ENCODE assay signal across 8 cellular contexts in genomic region chr19:54138777-54139256, GRCh38. TPM values are rescaled to one million over a fixed set of nuclear protein-coding genes. Genes with fewer than 3 reads are reported as not detected.
DNase-seq lines count a peak whose midpoint lies in the region; ATAC-seq and TF ChIP-seq lines count a peak whose summit lies in the region.

No MANE protein-coding gene starts in this region.

- DNase-seq in PC-9, result no peak
- DNase-seq in effector CD8-positive, alpha-beta T cell (lab: John Stamatoyannopoulos, UW), result peak; percentile 17
- no peak for DNase-seq in activated gamma-delta T cell treated with Interleukin-2 at 50 U/mL for 16 hours

- H2AFZ ChIP-seq in PC-9, result no peak overlapping the region
- H2AFZ ChIP-seq in neuron (ENCODE audit: low read depth, low read length), result no peak overlapping the region

- H3K79me2 ChIP-seq in PC-9 (ENCODE audit: low read depth), result peaks cover 58% of the 10 kb centered on the region

- H3K9me3 ChIP-seq in PC-9 (ENCODE audit: insufficient read depth, low read depth) (no peaks in the 10 kb centered on the region), neuron (ENCODE audit: low read length) (no peaks in the 10 kb centered on the region)

- H3K27ac ChIP-seq in C4-2B (peak overlapping the region; percentile 97), PC-9 (no peak overlapping the region)

- H3K4me1 ChIP-seq in PC-9 (replicated peaks; ENCODE audit: insufficient read depth), result peaks cover 26% of the 10 kb centered on the region; the same call in 1 of the 2 replicates
- peaks cover 22% of the 10 kb centered on the region for H3K4me1 ChIP-seq in neuron (ENCODE audit: insufficient read depth, low read length)

- H3K36me3 ChIP-seq in PC-9 (ENCODE audit: low read depth) (peaks cover 23% of the 10 kb centered on the region), neuron (ENCODE audit: insufficient read depth, low read length) (peaks cover 46% of the 10 kb centered on the region)

- H3F3A ChIP-seq in PC-9 (ENCODE audit: insufficient read depth, low read depth), result peaks cover 12% of the 10 kb centered on the region

- TF ChIP-seq CTCF in C4-2B (conservative IDR thresholded peaks at IDR 0.05), result no peak
- TF ChIP-seq CTCF in PC-9 (conservative IDR thresholded peaks at IDR 0.05), result no peak

- H3K9me2 ChIP-seq in PC-9 (ENCODE audit: insufficient read depth), result no peaks in the 10 kb centered on the region

- intact Hi-C loops in PC-9 (cut with micrococcal nuclease; ENCODE audit: unreplicated experiment), result no loop called here

- BruUV-seq in PC-9 (replicated peaks; lab: Mats Ljungman, UMichigan), result TSS peak; percentile 24

- peaks cover 42% of the 10 kb centered on the region for H4K20me1 ChIP-seq in PC-9 (ENCODE audit: insufficient read depth)

- peak overlapping the region; percentile 96 for H3K4me2 ChIP-seq in PC-9

- H3K4me3 ChIP-seq in PC-9 (peak overlapping the region; percentile 83), neuron (ENCODE audit: low read length) (peak overlapping the region; percentile 63)

- CTCF ChIA-PET in PC-9 (lab: Charles Lee), result no interaction called here

- no peaks in the 10 kb centered on the region for H3K27me3 ChIP-seq in PC-9 (ENCODE audit: insufficient read depth, low read depth)
- no peaks in the 10 kb centered on the region for H3K27me3 ChIP-seq in neuron (ENCODE audit: insufficient read depth, low read length)

- ATAC-seq in HG03159 (IDR thresholded peaks at IDR 0.05; ENCODE audit: unreplicated experiment), result no peak
- ATAC-seq in GM21367 (IDR thresholded peaks at IDR 0.05; ENCODE audit: unreplicated experiment), result no peak
- ATAC-seq in HG03432 (IDR thresholded peaks at IDR 0.05; ENCODE audit: unreplicated experiment), result no peak

- POLR2A ChIA-PET in PC-9 (lab: Charles Lee; ENCODE audit: unreplicated experiment), result no interaction called here

RNA-seq across cellular contexts. Expression of gene CNOT3, which starts 1.3 kb away (rescaled TPM):
- total RNA-seq in PC-9 (2021), result 83.0 and 89.1 TPM in 2 replicates

RNA-seq across cellular contexts. Expression of gene LENG1, which starts 20.7 kb away (rescaled TPM):
- total RNA-seq in PC-9 (2021), result 5.0 and 6.7 TPM in 2 replicates

RNA-seq across cellular contexts. Expression of gene PRPF31, which starts 23.3 kb away (rescaled TPM):
- total RNA-seq in PC-9 (2021), result 86.1 and 109 TPM in 2 replicates

RNA-seq across cellular contexts. Expression of gene TFPT, which starts 23.4 kb away (rescaled TPM):
- 35.8 and 47.4 TPM in 2 replicates for total RNA-seq in PC-9 (2021)

RNA-seq across cellular contexts. Expression of gene TMC4, which starts 34.1 kb away (rescaled TPM):
- total RNA-seq in PC-9 (2021), result 175 and 194 TPM in 2 replicates
